In genomic region chr1:89545264-89546038, GRCh38 we compare ENCODE assay signal across 10 cellular contexts. TPM values are rescaled to one million over a fixed set of nuclear protein-coding genes. Genes with fewer than 3 reads are reported as not detected.
A peak's percentile ranks its signal among the peaks of the same experiment; 100 is the strongest.
DNase-seq lines count a peak whose midpoint lies in the region; ATAC-seq, FAIRE-seq and TF ChIP-seq lines count a peak whose summit lies in the region.
"Had no signal": no experiment of that assay in that cellular context is flagged by ENCODE, and none has a peak within 500 bp of the region (broad histone marks: within the 10 kb centered on the region; RNA-seq: fewer than 3 reads in every experiment).

No MANE protein-coding gene starts in this region.

- H3K4me3 Mint-ChIP-seq in HFFc6: no peak overlapping the region

- TF ChIP-seq CTCF in RWPE2 (IDR thresholded peaks at IDR 0.05; ENCODE audit: poor library complexity, severe bottlenecking) (no peak), GM12878 (IDR thresholded peaks at IDR 0.05 in 2 of 3, conservative IDR thresholded peaks at IDR 0.05 in 1 of 3; ENCODE audit: control insufficient read depth in 2 of 3, extremely low read depth in 1 of 3, insufficient read depth in 1 of 3, low read depth in 3 of 3, low read length in 3 of 3) (no peak), HFFc6 (IDR thresholded peaks at IDR 0.05) (no peak)

- H3K27me3 Mint-ChIP-seq in HFFc6 (ENCODE audit: insufficient read depth): no peaks in the 10 kb centered on the region

- no peak overlapping the region for H2AFZ ChIP-seq in GM12878 (ENCODE audit: control insufficient read depth, low read depth, low read length)

- BruUV-seq in GM12878 (replicated peaks; lab: Mats Ljungman, UMichigan): no TSS peak

- no peaks in the 10 kb centered on the region for H3K9me3 Mint-ChIP-seq in HFFc6

- in situ Hi-C loops in GM12878 (cut with MboI): no loop called here

- peak; percentile 13 for DNase-seq in COLO829 (ENCODE audit: low spot score)
- no peak for DNase-seq in RWPE2 (ENCODE audit: low spot score)
- DNase-seq in GM12878 (ENCODE audit: low read depth, low spot score): no peak
- DNase-seq in pulmonary artery endothelial cell (ENCODE audit: low read depth, low spot score): peak; percentile 93
- DNase-seq in substantia nigra (lab: John Stamatoyannopoulos, UW): no peak
- no peak for DNase-seq in DMS53 treated with DMSO at 0.1 percent for 48 hours (lab: John Stamatoyannopoulos, UW; ENCODE audit: unreplicated experiment)
- DNase-seq in HFFc6: no peak
- DNase-seq: NK-92 treated with Interleukin-12 subunit alpha and Interleukin-12 subunit beta, amount 100 ng/mL, for 24 hours; testis had no signal

- TF ChIP-seq RAD21 in GM12878 (IDR thresholded peaks at IDR 0.05; ENCODE audit: insufficient read depth, low read depth, low read length): no peak

- SMC1A ChIA-PET in GM12878 (lab: Charles Lee; ENCODE audit: uncharacterized antibody, unreplicated experiment): interaction anchor here (0.7 to 1.5 kb wide), 6 partner anchors 12 to 174 kb away, joined by 3 to 6 read pairs (median 4); no protein-coding TSS in a partner anchor

- no peaks in the 10 kb centered on the region for H3K36me3 Mint-ChIP-seq in HFFc6 (ENCODE audit: low read depth)

- no peaks in the 10 kb centered on the region for H3K9me3 ChIP-seq in RWPE2 (ENCODE audit: severe bottlenecking)
- H3K9me3 ChIP-seq in GM12878 (replicated peaks; ENCODE audit: control insufficient read depth, insufficient read depth, low read length): no peaks in the 10 kb centered on the region
- H3K9me3 ChIP-seq: testis had no signal

- FAIRE-seq in GM12878 (lab: Jason Lieb, UNC): no peak

- H3K27ac ChIP-seq in RWPE2 (ENCODE audit: poor library complexity, severe bottlenecking) (no peak overlapping the region), GM12878 (ENCODE audit: control insufficient read depth, insufficient read depth) (no peak overlapping the region), substantia nigra (ENCODE audit: low read depth, low read length, poor library complexity, severe bottlenecking) (no peak overlapping the region)
- H3K27ac ChIP-seq: testis had no signal

- no peak overlapping the region for H3K27ac Mint-ChIP-seq in HFFc6

- H3K27me3 ChIP-seq in RWPE2 (ENCODE audit: insufficient read depth, poor library complexity, severe bottlenecking) (no peaks in the 10 kb centered on the region), GM12878 (replicated peaks in 1 of 2; ENCODE audit: control insufficient read depth in 2 of 2, insufficient read depth in 2 of 2, low read length in 1 of 2) (no peaks in the 10 kb centered on the region)
- H3K27me3 ChIP-seq: testis had no signal

- no peaks in the 10 kb centered on the region for H3K4me1 Mint-ChIP-seq in HFFc6 (ENCODE audit: low read depth)

- H3K4me1 ChIP-seq in RWPE2 (ENCODE audit: insufficient read depth, poor library complexity, severe bottlenecking) (peaks cover 43% of the 10 kb centered on the region), GM12878 (ENCODE audit: control insufficient read depth, insufficient read depth, low read length) (peaks cover 19% of the 10 kb centered on the region; the same call in 1 of the 2 replicates)

- CTCF ChIA-PET in GM12878 (lab: Yijun Ruan, JAX): interaction anchor here (0.8 to 1.5 kb wide), 2 partner anchors 9 to 14 kb away, joined by 3 read pairs; no protein-coding TSS in a partner anchor

- 71% methylated on average over 6 of the region's 6 CpGs for WGBS in GM12878 (ENCODE audit: insufficient coverage, insufficient replicate concordance, low lambda C conversion rate, missing lambda C conversion rate)

- TF ChIP-seq EP300 in GM12878 (IDR thresholded peaks at IDR 0.05; ENCODE audit: borderline replicate concordance in 1 of 2, control insufficient read depth in 1 of 2, low read depth in 2 of 2, low read length in 2 of 2): no peak

- no peak overlapping the region for H3K4me2 ChIP-seq in GM12878 (ENCODE audit: control insufficient read depth, insufficient read depth)

- no peaks in the 10 kb centered on the region for H3K79me2 ChIP-seq in GM12878 (ENCODE audit: control insufficient read depth, insufficient read depth, low read length)

- TF ChIP-seq POLR2A in GM12878 (IDR thresholded peaks at IDR 0.05; ENCODE audit: low read depth, low read length): no peak

- RAD21 ChIA-PET in GM12878 (lab: Charles Lee; ENCODE audit: unreplicated experiment): interaction anchor here (1.2 to 1.8 kb wide), 3 partner anchors 9 to 20 kb away, joined by 5 to 9 read pairs (median 5); no protein-coding TSS in a partner anchor

- H3K36me3 ChIP-seq in RWPE2 (ENCODE audit: low read depth): no peaks in the 10 kb centered on the region
- H3K36me3 ChIP-seq in GM12878 (ENCODE audit: control insufficient read depth in 2 of 2, insufficient read depth in 2 of 2, low read length in 1 of 2): no peaks in the 10 kb centered on the region

- no peak overlapping the region for H3K9ac ChIP-seq in GM12878 (ENCODE audit: control insufficient read depth, insufficient read depth, low read length)

- H3K4me3 ChIP-seq in RWPE2 (ENCODE audit: severe bottlenecking) (no peak overlapping the region), GM12878 (no peak overlapping the region)
- H3K4me3 ChIP-seq: testis had no signal

- POLR2A ChIA-PET in GM12878 (lab: Charles Lee): interaction anchor here (0.6 kb wide), 1 partner anchor 82 kb away, joined by 6 read pairs; no protein-coding TSS in a partner anchor

- intact Hi-C loops in GM12878 (cut with micrococcal nuclease; ENCODE audit: unreplicated experiment): no loop called here

- ATAC-seq in RWPE2 (ENCODE audit: low read depth) (peak; percentile 24; the same call in 1 of the 3 replicates), GM12878 (peak; percentile 10; the same call in 2 of the 3 replicates), GM18909 (IDR thresholded peaks at IDR 0.05; ENCODE audit: poor library complexity, unreplicated experiment) (no peak)

- H4K20me1 ChIP-seq in GM12878 (ENCODE audit: control insufficient read depth, insufficient read depth): no peaks in the 10 kb centered on the region

TF ChIP-seq in GM12878, 131 proteins besides CTCF, POLR2A, EP300 and RAD21:
- peak; percentile 62; the same call in 1 of the 2 replicates for TF ChIP-seq RELB (IDR thresholded peaks at IDR 0.05; ENCODE audit: low read depth)
- no peak for TF ChIP-seq EZH2 (IDR thresholded peaks at IDR 0.05; ENCODE audit: borderline replicate concordance, control insufficient read depth, low read depth, low read length)
- TF ChIP-seq ZNF384 (IDR thresholded peaks at IDR 0.05; ENCODE audit: borderline replicate concordance, low read depth, low read length): no peak
- TF ChIP-seq IKZF2 (IDR thresholded peaks at IDR 0.05): peak; percentile 44 to 49; a peak in 2 of 4 replicates
- peak; percentile 14; the same call in 1 of the 2 replicates for TF ChIP-seq ATF7 (IDR thresholded peaks at IDR 0.05; ENCODE audit: low read depth)
- TF ChIP-seq NFIC (IDR thresholded peaks at IDR 0.05; ENCODE audit: low read depth, low read length): no peak; the same call in 1 of the 2 replicates

RNA-seq across cellular contexts. Expression of gene LRRC8B, which starts 20.8 kb away (rescaled TPM):
- 66.1 and 72.8 TPM in 2 replicates for total RNA-seq in GM12878 (2013; cell fraction: nucleolus; rRNA removed)
- total RNA-seq in GM12878 (2014; rRNA removed) (5.4 and 5.8 TPM in 2 replicates), GM12878 (2014; rRNA removed; fragmentation: Illumina TruSeq; extraction: Trizol) (5.4 and 6.2 TPM in 2 replicates), GM12878 (2021) (7.9 and 8.9 TPM in 2 replicates), pulmonary artery endothelial cell (8.8 and 16.1 TPM in 2 replicates)
- 1.5 TPM for polyA plus RNA-seq in GM12878 (2011; ENCODE audit: low read depth)
- polyA plus RNA-seq in GM12878 (2011; rRNA removed) (9.0 and 9.2 TPM in 2 replicates), GM12878 (2014; fragmentation: Illumina TruSeq; extraction: Trizol) (5.4 and 7.7 TPM in 2 replicates), GM12878 (2014; fragmentation: Nextera tagmentation; extraction: Ambion mirVana) (1 to 10 TPM; 1.3 to 1.4 TPM), GM12878 (2014; rRNA removed) (2.7 and 3.4 TPM in 2 replicates), GM12878 (2016; fragmentation: Nextera tagmentation; extraction: Ambion mirVana) (1 to 10 TPM; 6.4 to 7.6 TPM)
- 8.0 and 11.0 TPM in 2 replicates for polyA plus RNA-seq in GM12878 (2011; cell fraction: cytosol; rRNA removed)
- polyA plus RNA-seq in GM12878 (2011; cell fraction: nucleus; rRNA removed): 8.9 and 9.8 TPM in 2 replicates
- polyA plus RNA-seq in GM12878 (2012): 1.6 and 1.8 TPM in 2 replicates
- polyA minus RNA-seq in GM12878 (2011; rRNA and poly(A)+ RNA removed): 22.8 and 23.3 TPM in 2 replicates
- 6.0 and 7.7 TPM in 2 replicates for polyA minus RNA-seq in GM12878 (2011; cell fraction: cytosol; rRNA and poly(A)+ RNA removed)
- polyA minus RNA-seq in GM12878 (2011; cell fraction: nucleus; rRNA and poly(A)+ RNA removed): 12.0 and 19.4 TPM in 2 replicates
- under 1 TPM; 0.07 to 0.57 (median 0.15) TPM for total RNA-seq in HFFc6 (2021; fragmentation: NEBNext Ultra II Directional; extraction: Animal tissue kit (Norgen Biotek cat#: 25700))

Comparison
In these comparisons a context has a peak if more than half of its experiments do, and no peak if none do; other contexts are left out.
1. DNase-seq: peak in COLO829 (single experiment) and pulmonary artery endothelial cell (single experiment); none in RWPE2 (single experiment), GM12878 (single experiment), substantia nigra (0 of 49), DMS53 treated with DMSO at 0.1 percent for 48 hours (single experiment) and HFFc6 (single experiment).